In the genomic region with DNA sequence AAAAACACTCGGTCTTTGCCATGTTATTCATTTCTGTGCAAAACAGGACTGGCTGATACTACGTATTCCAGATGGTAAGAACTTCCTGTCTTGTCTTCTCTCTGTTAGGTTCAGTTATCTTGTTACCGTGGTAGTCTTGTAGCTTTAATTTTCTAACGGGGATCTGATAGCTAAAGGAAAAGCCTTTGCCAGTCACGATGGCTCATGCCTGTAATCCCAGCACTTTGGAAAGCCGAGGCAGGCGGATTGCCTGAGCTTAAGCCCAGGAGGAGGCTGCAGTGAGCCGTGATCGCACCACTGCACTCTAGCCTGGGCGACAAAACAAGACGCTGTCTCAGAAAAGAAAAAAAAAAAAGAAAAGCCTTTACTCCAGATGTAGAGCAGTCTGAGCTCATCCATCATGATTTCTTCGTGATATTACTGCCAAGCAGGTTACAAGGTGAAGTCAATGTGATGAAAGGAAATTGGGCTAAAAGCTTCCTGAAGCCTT, we compare ENCODE assay signal across 8 cellular contexts. TPM values are rescaled to one million over a fixed set of nuclear protein-coding genes. Genes with fewer than 3 reads are reported as not detected.
DNase-seq lines count a peak whose midpoint lies in the region; ATAC-seq, FAIRE-seq and TF ChIP-seq lines count a peak whose summit lies in the region.

No MANE protein-coding gene starts in this region.

- ATAC-seq in Right ventricle myocardium inferior (peak; percentile 39), K562 (peak; percentile 83)

- H2AFZ ChIP-seq in K562 (ENCODE audit: low read depth, low read length): peak overlapping the region; percentile 78
- peak overlapping the region; percentile 51 for H2AFZ ChIP-seq in keratinocyte (ENCODE audit: control insufficient read depth, low read length)

- H3K4me3 ChIP-seq in K562: no peak overlapping the region
- peak overlapping the region in 2 of 3 experiments; percentile 14 to 45 for H3K4me3 ChIP-seq in keratinocyte (ENCODE audit: control insufficient read depth in 2 of 3, extremely low read depth in 1 of 3, insufficient read depth in 2 of 3, low read depth in 1 of 3, low read length in 3 of 3)

- BruUV-seq in K562 (replicated peaks; lab: Mats Ljungman, UMichigan): no TSS peak

- TF ChIP-seq RAD21 in K562 (CRISPR knock-in tag; conservative IDR thresholded peaks at IDR 0.05 in 1 of 2, IDR thresholded peaks at IDR 0.05 in 1 of 2): peak; percentile 13 to 30; a peak in 3 of 4 replicates

- H3K4me2 ChIP-seq in K562 (ENCODE audit: insufficient read depth, low read length): peak overlapping the region; percentile 36
- peak overlapping the region; percentile 79 for H3K4me2 ChIP-seq in keratinocyte (ENCODE audit: control insufficient read depth, extremely low read depth, insufficient read depth, low read depth, low read length)

- FAIRE-seq in K562 (lab: Jason Lieb, UNC) (peak; percentile 11), keratinocyte (lab: Jason Lieb, UNC) (no peak)

- H3K9me3 ChIP-seq in K562 (replicated peaks; ENCODE audit: control insufficient read depth, insufficient read depth, low read depth, low read length) (no peaks in the 10 kb centered on the region), keratinocyte (ENCODE audit: control insufficient read depth, low read depth, low read length) (no peaks in the 10 kb centered on the region)

- peak overlapping the region; percentile 92 for H3K27ac Mint-ChIP-seq in type B pancreatic cell

- DNase-seq in Right ventricle myocardium inferior (ENCODE audit: missing footprints) (no peak), cardiac septum (ENCODE audit: low spot score) (no peak), K562 (ENCODE audit: extremely low read depth in 1 of 4, low spot score in 3 of 4) (peak in 1 of 4 experiments; percentile 41), keratinocyte (ENCODE audit: low read depth, low spot score) (no peak), type B pancreatic cell (ENCODE audit: extremely low spot score, unreplicated experiment) (no peak), AG08396 (ENCODE audit: low spot score) (no peak), NCI-H446 treated with DMSO at 0.1 percent for 48 hours (lab: John Stamatoyannopoulos, UW) (no peak), SW 1271 (lab: John Stamatoyannopoulos, UW) (no peak)

- H3K27me3 Mint-ChIP-seq in type B pancreatic cell: no peaks in the 10 kb centered on the region

- no peaks in the 10 kb centered on the region for H4K20me1 ChIP-seq in K562 (replicated peaks; ENCODE audit: control insufficient read depth, insufficient read depth, low read length)
- no peaks in the 10 kb centered on the region for H4K20me1 ChIP-seq in keratinocyte (ENCODE audit: control insufficient read depth, extremely low read depth, insufficient read depth, low read length)

- H3K9ac ChIP-seq in K562 (ENCODE audit: insufficient read depth in 1 of 2, low read depth in 2 of 2, low read length in 2 of 2) (peak overlapping the region; percentile 21 to 73; a peak in 2 of 4 replicates), keratinocyte (ENCODE audit: control insufficient read depth, extremely low read depth, insufficient read depth, low read length) (peak overlapping the region; percentile 3)

- no peaks in the 10 kb centered on the region for H3K27me3 ChIP-seq in K562 (ENCODE audit: control insufficient read depth in 2 of 2, insufficient read depth in 2 of 2, low read length in 2 of 2)
- no peaks in the 10 kb centered on the region for H3K27me3 ChIP-seq in keratinocyte (ENCODE audit: control insufficient read depth, extremely low read depth, insufficient read depth, low read length)

- intact Hi-C loops in Right ventricle myocardium inferior (cut with DNase I) (loop anchor here (10.0 kb wide), 1 partner anchor 274 kb away; the partner anchor contains the start of gene RUSC1), cardiac septum (cut with DNase I) (no loop called here), K562 (cut with micrococcal nuclease) (loop anchor here (10.0 kb wide), 2 partner anchors 274 to 504 kb away; partner anchors contain the start of gene RUSC1)

- whole genome bisulfite sequencing in K562 (ENCODE audit: insufficient coverage, low coverage, missing lambda C conversion rate): 19% methylated on average over 12 of the region's 12 CpGs

- H3K36me3 ChIP-seq in K562 (ENCODE audit: control insufficient read depth, insufficient read depth, low read length): no peaks in the 10 kb centered on the region
- no peaks in the 10 kb centered on the region for H3K36me3 ChIP-seq in keratinocyte (ENCODE audit: control insufficient read depth in 2 of 2, extremely low read depth in 1 of 2, insufficient read depth in 2 of 2, low read length in 2 of 2)

- no peak for TF ChIP-seq EP300 in K562 (IDR thresholded peaks at IDR 0.05; ENCODE audit: low read length)

- peaks cover 24% of the 10 kb centered on the region for H3K4me1 Mint-ChIP-seq in type B pancreatic cell (ENCODE audit: unreplicated experiment)

- POLR2A ChIA-PET in K562 (lab: Yijun Ruan, JAX): interaction anchor here (0.6 to 1.1 kb wide), 2 partner anchors 11 to 162 kb away, joined by 3 read pairs; partner anchors contain the start of gene MSTO1

- H3K9me3 Mint-ChIP-seq in type B pancreatic cell: no peaks in the 10 kb centered on the region

- dilution Hi-C loops in keratinocyte (cut with MboI; ENCODE audit: extremely low pct_ligation_motif_present, low sequenced_read_pairs): no loop called here

- in situ Hi-C loops in K562 (cut with MboI): loop anchor here (5.0 to 10.0 kb wide), 3 partner anchors 344 to 504 kb away; partner anchors contain the start of genes ENTREP3, MTX1 and THBS3

- H3K79me2 ChIP-seq in K562 (ENCODE audit: control insufficient read depth, insufficient read depth, low read length): no peaks in the 10 kb centered on the region
- no peaks in the 10 kb centered on the region for H3K79me2 ChIP-seq in keratinocyte (ENCODE audit: control insufficient read depth, insufficient read depth, low read length)

- peak overlapping the region; percentile 43; the same call in 1 of the 3 replicates for H3K27ac ChIP-seq in K562 (ENCODE audit: extremely low read depth, low read depth, low read length)
- H3K27ac ChIP-seq in keratinocyte (ENCODE audit: control insufficient read depth, insufficient read depth, low read length): peak overlapping the region; percentile 43

- H3K4me1 ChIP-seq in K562 (replicated peaks in 1 of 2; ENCODE audit: control insufficient read depth in 2 of 2, insufficient read depth in 2 of 2, low read length in 2 of 2) (peaks cover 4 to 6% of the 10 kb centered on the region in 2 experiments; a peak in 3 of 5 replicates), keratinocyte (ENCODE audit: control insufficient read depth, extremely low read depth, insufficient read depth, low read length) (peaks cover 15% of the 10 kb centered on the region)

- no peak for TF ChIP-seq POLR2A in K562 (conservative IDR thresholded peaks at IDR 0.05)

- TF ChIP-seq CTCF in K562 (IDR thresholded peaks at IDR 0.05 in 2 of 3, conservative IDR thresholded peaks at IDR 0.05 in 1 of 3; ENCODE audit: insufficient read depth in 2 of 3, low read depth in 1 of 3, low read length in 3 of 3): 0 out of 6 replicates have a peak, but pooled peaks of 1 of the 3 experiments have one; percentile 14
- TF ChIP-seq CTCF in keratinocyte (optimal IDR thresholded peaks at IDR 0.05 in 1 of 3, IDR thresholded peaks at IDR 0.05 in 1 of 3, conservative IDR thresholded peaks at IDR 0.05 in 1 of 3; ENCODE audit: extremely low read depth in 1 of 3, insufficient read depth in 2 of 3, low read length in 3 of 3): peak in 1 of 3 experiments; percentile 15
- no peak for TF ChIP-seq CTCF in type B pancreatic cell (conservative IDR thresholded peaks at IDR 0.05)

- H3K4me3 Mint-ChIP-seq in type B pancreatic cell: peak overlapping the region; percentile 66

- no peaks in the 10 kb centered on the region for H3K9me1 ChIP-seq in K562 (ENCODE audit: control insufficient read depth, insufficient read depth, low read length)
- no peaks in the 10 kb centered on the region for H3K9me1 ChIP-seq in keratinocyte (ENCODE audit: control insufficient read depth, extremely low read depth, insufficient read depth, low read length)

- no peaks in the 10 kb centered on the region for H3K36me3 Mint-ChIP-seq in type B pancreatic cell

- CTCF ChIA-PET in K562 (lab: Yijun Ruan, JAX; ENCODE audit: low intra/inter-chr PET ratio): no interaction called here

RNA-seq across cellular contexts. Expression of gene MSTO1, which starts 11.1 kb away (rescaled TPM):
- total RNA-seq in Right ventricle myocardium inferior (15.3 TPM), cardiac septum (25.6 TPM), K562 (2014; rRNA removed) (48.0 and 55.8 TPM in 2 replicates), K562 (2014; rRNA removed; fragmentation: Illumina TruSeq; extraction: Trizol) (42.6 and 44.9 TPM in 2 replicates), K562 (2015; rRNA removed; fragmentation: Illumina TruSeq; extraction: Trizol) (45.2 and 47.3 TPM in 2 replicates), K562 (2021) (67.6 and 71.1 TPM in 2 replicates), type B pancreatic cell (ENCODE audit: low replicate concordance) (37.3 and 75.7 TPM in 2 replicates)
- 343 and 576 TPM in 2 replicates for total RNA-seq in K562 (2011; cell fraction: chromatin; rRNA removed; ENCODE audit: low replicate concordance)
- 343 and 349 TPM in 2 replicates for total RNA-seq in K562 (2011; cell fraction: nucleolus; rRNA removed)
- total RNA-seq in K562 (2011; cell fraction: nucleoplasm; rRNA removed): 217 and 256 TPM in 2 replicates
- polyA plus RNA-seq in K562 (2011; rRNA removed) (37.6 and 56.2 TPM in 2 replicates), K562 (2014; fragmentation: Illumina TruSeq; extraction: Trizol) (55.4 and 58.5 TPM in 2 replicates), K562 (2014; fragmentation: Nextera tagmentation; extraction: Ambion mirVana) (10 to 100 TPM; 18.8 to 21.6 TPM), K562 (2014; rRNA removed) (56.7 and 69.0 TPM in 2 replicates), keratinocyte (25.4 to 41.1 TPM (median 30.5 TPM) in 3 replicates)
- polyA plus RNA-seq in K562 (2011; cell fraction: cytosol; rRNA removed): 29.5 and 46.2 TPM in 2 replicates
- 499 and 561 TPM in 2 replicates for polyA plus RNA-seq in K562 (2011; cell fraction: nucleus; rRNA removed)
- 58.5 and 64.0 TPM in 2 replicates for polyA plus RNA-seq in K562 (2012)
- polyA minus RNA-seq in K562 (2011; rRNA and poly(A)+ RNA removed): 45.9 and 57.2 TPM in 2 replicates
- polyA minus RNA-seq in K562 (2011; cell fraction: cytosol; rRNA and poly(A)+ RNA removed): 16.1 and 22.0 TPM in 2 replicates
- polyA minus RNA-seq in K562 (2011; cell fraction: nucleus; rRNA and poly(A)+ RNA removed): 194 and 218 TPM in 2 replicates
- 10.1 TPM for polyA plus RNA-seq in keratinocyte (2011; ENCODE audit: low read depth)
- 22.3 and 23.0 TPM in 2 replicates for polyA plus RNA-seq in keratinocyte (2011; cell fraction: cytosol; rRNA removed)
- polyA plus RNA-seq in keratinocyte (2011; cell fraction: nucleus; rRNA removed): 78.4 and 94.8 TPM in 2 replicates
- 22.1 and 44.4 TPM in 2 replicates for polyA plus RNA-seq in keratinocyte (2012; ENCODE audit: low replicate concordance)
- polyA minus RNA-seq in keratinocyte: 39.8 to 71.2 TPM (median 42.2 TPM) in 3 replicates
- polyA minus RNA-seq in keratinocyte (2011; cell fraction: cytosol; rRNA and poly(A)+ RNA removed): 19.4 TPM
- 32.3 and 42.7 TPM in 2 replicates for polyA minus RNA-seq in keratinocyte (2011; cell fraction: nucleus; rRNA and poly(A)+ RNA removed)

RNA-seq across cellular contexts. Expression of gene ASH1L, which starts 36.3 kb away (rescaled TPM):
- 40.3 TPM for total RNA-seq in Right ventricle myocardium inferior
- 55.4 TPM for total RNA-seq in cardiac septum
- total RNA-seq in K562 (2011; cell fraction: chromatin; rRNA removed; ENCODE audit: low replicate concordance): 72.5 and 248 TPM in 2 replicates
- 35.7 and 56.7 TPM in 2 replicates for total RNA-seq in K562 (2011; cell fraction: nucleolus; rRNA removed)
- total RNA-seq in K562 (2011; cell fraction: nucleoplasm; rRNA removed): 84.0 and 86.9 TPM in 2 replicates
- total RNA-seq in K562 (2014; rRNA removed): 10.7 and 12.7 TPM in 2 replicates
- 17.2 and 19.1 TPM in 2 replicates for total RNA-seq in K562 (2014; rRNA removed; fragmentation: Illumina TruSeq; extraction: Trizol)
- total RNA-seq in K562 (2015; rRNA removed; fragmentation: Illumina TruSeq; extraction: Trizol): 23.3 and 24.2 TPM in 2 replicates
- 20.2 and 22.7 TPM in 2 replicates for total RNA-seq in K562 (2021)
- polyA plus RNA-seq in K562 (2011; rRNA removed): 16.7 and 18.6 TPM in 2 replicates
- 9.3 and 12.1 TPM in 2 replicates for polyA plus RNA-seq in K562 (2011; cell fraction: cytosol; rRNA removed)
- polyA plus RNA-seq in K562 (2011; cell fraction: nucleus; rRNA removed): 36.7 and 37.9 TPM in 2 replicates
- polyA plus RNA-seq in K562 (2012): 8.7 and 11.7 TPM in 2 replicates
- 11.9 and 14.6 TPM in 2 replicates for polyA plus RNA-seq in K562 (2014; fragmentation: Illumina TruSeq; extraction: Trizol)
- 1 to 10 TPM; 2.0 to 6.0 TPM for polyA plus RNA-seq in K562 (2014; fragmentation: Nextera tagmentation; extraction: Ambion mirVana)
- polyA plus RNA-seq in K562 (2014; rRNA removed): 8.8 and 11.4 TPM in 2 replicates
- polyA minus RNA-seq in K562 (2011; rRNA and poly(A)+ RNA removed): 54.6 and 68.2 TPM in 2 replicates
- 15.4 and 19.6 TPM in 2 replicates for polyA minus RNA-seq in K562 (2011; cell fraction: cytosol; rRNA and poly(A)+ RNA removed)
- polyA minus RNA-seq in K562 (2011; cell fraction: nucleus; rRNA and poly(A)+ RNA removed): 38.5 and 74.9 TPM in 2 replicates
- 12.1 to 14.2 TPM (median 13.8 TPM) in 3 replicates for polyA plus RNA-seq in keratinocyte
- 31.4 TPM for polyA plus RNA-seq in keratinocyte (2011; ENCODE audit: low read depth)
- 6.0 and 10.5 TPM in 2 replicates for polyA plus RNA-seq in keratinocyte (2011; cell fraction: cytosol; rRNA removed)
- 38.8 and 39.7 TPM in 2 replicates for polyA plus RNA-seq in keratinocyte (2011; cell fraction: nucleus; rRNA removed)
- 9.4 and 11.5 TPM in 2 replicates for polyA plus RNA-seq in keratinocyte (2012; ENCODE audit: low replicate concordance)
- polyA minus RNA-seq in keratinocyte: 11.8 to 43.8 TPM (median 22.1 TPM) in 3 replicates
- 9.6 TPM for polyA minus RNA-seq in keratinocyte (2011; cell fraction: cytosol; rRNA and poly(A)+ RNA removed)
- 34.3 and 70.6 TPM in 2 replicates for polyA minus RNA-seq in keratinocyte (2011; cell fraction: nucleus; rRNA and poly(A)+ RNA removed)
- total RNA-seq in type B pancreatic cell (ENCODE audit: low replicate concordance): 40.7 and 43.7 TPM in 2 replicates
